In genomic region chr7:26493737-26494423, GRCh38 we compare ENCODE assay signal across 1 cellular context.
TF ChIP-seq lines count a peak whose summit lies in the region.

No MANE protein-coding gene starts in this region.

TF ChIP-seq in HEK293, 187 proteins besides CTCF, POLR2A, EP300 and RAD21 (continued from another document):
- TF ChIP-seq PRDM6 (tag by site-specific recombination; IDR thresholded peaks at IDR 0.05): peak; percentile 28; the same call in 1 of the 2 replicates
